17 cellular contexts compared by ENCODE assay signal in the genomic region with DNA sequence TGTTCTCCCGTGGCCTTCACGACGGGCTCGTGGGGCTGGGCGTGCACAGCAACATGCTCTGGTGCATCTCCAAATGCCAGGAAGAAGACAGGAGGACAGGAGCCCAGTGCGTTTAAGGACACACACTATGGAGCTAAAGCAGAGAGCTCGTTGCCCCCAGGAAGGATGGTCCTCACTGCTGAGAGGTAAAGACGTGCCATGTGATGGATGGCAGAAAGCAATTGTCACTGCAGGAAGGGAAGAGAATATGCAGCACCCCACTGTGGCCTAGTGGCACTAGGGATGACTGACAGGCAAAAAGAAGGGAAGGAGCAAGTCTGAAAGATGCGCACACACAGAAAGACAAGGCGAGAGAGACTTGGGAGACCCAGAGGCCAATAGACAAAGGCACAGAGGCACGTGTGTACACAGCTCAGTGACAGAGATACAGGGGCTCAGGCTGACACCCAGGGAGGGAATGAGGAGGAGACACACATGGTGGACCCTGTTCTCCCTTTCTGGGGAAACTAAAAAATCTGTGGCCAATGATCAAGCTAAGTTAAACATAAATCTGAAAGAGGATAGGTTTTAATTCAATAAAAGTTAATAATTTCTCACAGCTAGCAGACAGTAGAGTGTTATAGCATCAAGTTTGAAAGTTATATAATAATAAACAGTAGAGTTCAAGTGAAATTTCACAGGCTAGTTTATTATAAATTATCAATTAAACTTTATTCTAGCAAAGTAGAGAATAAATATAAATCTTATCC.
DNase-seq lines count a peak whose midpoint lies in the region; ATAC-seq lines count a peak whose summit lies in the region.
"Had no signal": no experiment of that assay in that cellular context is flagged by ENCODE, and none has a peak within 500 bp of the region (broad histone marks: within the 10 kb centered on the region; RNA-seq: fewer than 3 reads in every experiment).

No MANE protein-coding gene starts in this region.

- H3K4me1 Mint-ChIP-seq in activated naive CD8-positive, alpha-beta T cell treated with anti-CD3 and anti-CD28 coated beads, Interleukin-2, amount 10 ng/mL, durations not matched to agents 7 days and 5 days = peaks cover 14% of the 10 kb centered on the region
- H3K4me1 Mint-ChIP-seq in activated naive CD8-positive, alpha-beta T cell treated with anti-CD3 and anti-CD28 coated beads for 36 hours = peaks cover 5% of the 10 kb centered on the region
- H3K4me1 Mint-ChIP-seq in T-helper 17 cell = peaks cover 9% of the 10 kb centered on the region

- POLR2A ChIA-PET in activated naive CD8-positive, alpha-beta T cell treated with anti-CD3 and anti-CD28 coated beads, Interleukin-2, amount 10 ng/mL, durations not matched to agents 7 days and 5 days (lab: Charles Lee) = interaction anchor here (0.6 kb wide), 1 partner anchor 606 kb away, joined by 5 read pairs; no protein-coding TSS in a partner anchor

- H3K36me3 Mint-ChIP-seq in activated naive CD8-positive, alpha-beta T cell treated with anti-CD3 and anti-CD28 coated beads, Interleukin-2, amount 10 ng/mL, durations not matched to agents 7 days and 5 days = peaks cover 18% of the 10 kb centered on the region
- peaks cover 12% of the 10 kb centered on the region for H3K36me3 Mint-ChIP-seq in activated naive CD8-positive, alpha-beta T cell treated with anti-CD3 and anti-CD28 coated beads for 36 hours
- peaks cover 15% of the 10 kb centered on the region for H3K36me3 Mint-ChIP-seq in T-helper 17 cell (ENCODE audit: low read depth)

- no peak overlapping the region for H3K4me3 Mint-ChIP-seq in activated naive CD8-positive, alpha-beta T cell treated with anti-CD3 and anti-CD28 coated beads, Interleukin-2, amount 10 ng/mL, durations not matched to agents 7 days and 5 days
- H3K4me3 Mint-ChIP-seq in activated naive CD8-positive, alpha-beta T cell treated with anti-CD3 and anti-CD28 coated beads for 36 hours = no peak overlapping the region
- no peak overlapping the region for H3K4me3 Mint-ChIP-seq in T-helper 17 cell
- H3K4me3 Mint-ChIP-seq: CD4-positive, alpha-beta memory T cell had no signal

- no peaks in the 10 kb centered on the region for H3K27me3 Mint-ChIP-seq in activated naive CD8-positive, alpha-beta T cell treated with anti-CD3 and anti-CD28 coated beads, Interleukin-2, amount 10 ng/mL, durations not matched to agents 7 days and 5 days
- no peaks in the 10 kb centered on the region for H3K27me3 Mint-ChIP-seq in activated naive CD8-positive, alpha-beta T cell treated with anti-CD3 and anti-CD28 coated beads for 36 hours
- no peaks in the 10 kb centered on the region for H3K27me3 Mint-ChIP-seq in T-helper 17 cell
- H3K27me3 Mint-ChIP-seq: CD4-positive, alpha-beta memory T cell had no signal

- H3K27ac Mint-ChIP-seq in activated naive CD8-positive, alpha-beta T cell treated with anti-CD3 and anti-CD28 coated beads, Interleukin-2, amount 10 ng/mL, durations not matched to agents 7 days and 5 days = peak overlapping the region; percentile 62
- no peak overlapping the region for H3K27ac Mint-ChIP-seq in activated naive CD8-positive, alpha-beta T cell treated with anti-CD3 and anti-CD28 coated beads for 36 hours
- peak overlapping the region; percentile 45 for H3K27ac Mint-ChIP-seq in T-helper 17 cell

- no peaks in the 10 kb centered on the region for H3K9me3 ChIP-seq in T-helper 17 cell (ENCODE audit: control insufficient read depth, low read length, poor library complexity, severe bottlenecking)
- H3K9me3 ChIP-seq: A549 had no signal

- H3K9me3 Mint-ChIP-seq in activated naive CD8-positive, alpha-beta T cell treated with anti-CD3 and anti-CD28 coated beads, Interleukin-2, amount 10 ng/mL, durations not matched to agents 7 days and 5 days = no peaks in the 10 kb centered on the region
- no peaks in the 10 kb centered on the region for H3K9me3 Mint-ChIP-seq in activated naive CD8-positive, alpha-beta T cell treated with anti-CD3 and anti-CD28 coated beads for 36 hours
- H3K9me3 Mint-ChIP-seq: CD4-positive, alpha-beta memory T cell had no signal

- no peak for ATAC-seq in activated naive CD8-positive, alpha-beta T cell treated with anti-CD3 and anti-CD28 coated beads, Interleukin-2, amount 10 ng/mL, durations not matched to agents 7 days and 5 days (ENCODE audit: low read depth)
- ATAC-seq in T-helper 17 cell (no peak), left lobe of liver (peak; percentile 68)
- ATAC-seq: A549 had no signal

- DNase-seq in activated naive CD8-positive, alpha-beta T cell treated with anti-CD3 and anti-CD28 coated beads, Interleukin-2, amount 10 ng/mL, durations not matched to agents 7 days and 5 days = no peak
- no peak for DNase-seq in activated naive CD8-positive, alpha-beta T cell treated with anti-CD3 and anti-CD28 coated beads for 36 hours
- DNase-seq in T-helper 17 cell (no peak), left lobe of liver (ENCODE audit: low spot score) (no peak), NCI-H748 (lab: John Stamatoyannopoulos, UW; ENCODE audit: unreplicated experiment) (no peak), NAMALWA (ENCODE audit: low spot score) (no peak)
- no peak for DNase-seq in NK-92 treated with Interleukin-12 subunit alpha and Interleukin-12 subunit beta, amount 100 ng/mL, for 24 hours (lab: John Stamatoyannopoulos, UW)
- DNase-seq: Calu3; CD4-positive, alpha-beta memory T cell; GF-D8; HCEC 1CT; NCI-H1417 treated with DMSO at 0.1 percent for 48 hours; NCI-H2029; NCI-H2171 treated with DMSO at 0.1 percent for 48 hours; NCI-H82; SHP77 had no signal
